8 cellular contexts compared by ENCODE assay signal in the genomic region with DNA sequence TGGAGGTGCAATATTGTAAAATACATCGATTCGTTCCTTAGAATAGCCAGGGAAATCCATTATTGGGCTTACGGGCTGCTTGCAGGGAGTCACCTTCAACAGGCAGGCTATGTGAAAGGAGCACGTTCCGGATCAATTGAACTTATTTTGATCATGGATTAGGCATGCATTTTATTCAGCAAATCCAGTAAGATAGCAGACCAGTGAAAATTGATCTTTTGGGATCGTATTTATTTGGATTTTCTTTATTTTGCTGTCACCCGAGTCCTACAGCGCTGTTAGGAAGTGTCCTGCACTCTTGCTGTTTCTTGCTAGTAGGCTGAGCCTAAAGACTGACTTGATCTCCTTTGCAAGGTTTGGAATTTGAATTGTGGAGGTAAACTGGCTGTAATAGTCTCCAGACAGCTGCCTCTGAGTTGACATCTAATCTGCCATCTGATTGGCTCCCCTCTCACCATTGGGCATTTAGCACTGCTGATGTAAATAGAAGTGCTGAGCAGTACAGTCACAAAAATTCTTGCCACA. TPM values are rescaled to one million over a fixed set of nuclear protein-coding genes. Genes with fewer than 3 reads are reported as not detected.
DNase-seq lines count a peak whose midpoint lies in the region; ATAC-seq and TF ChIP-seq lines count a peak whose summit lies in the region.

No MANE protein-coding gene starts in this region.

- H3K27me3 Mint-ChIP-seq in activated CD8-positive, alpha-beta T cell treated with anti-CD3 and anti-CD28 coated beads for 36 hours, result no peaks in the 10 kb centered on the region

- H3K36me3 Mint-ChIP-seq in activated CD8-positive, alpha-beta T cell treated with anti-CD3 and anti-CD28 coated beads for 36 hours (ENCODE audit: low read depth), result peaks cover 16% of the 10 kb centered on the region

- peak; percentile 38 for DNase-seq in DMS153 treated with DMSO at 0.1 percent for 48 hours (lab: John Stamatoyannopoulos, UW; ENCODE audit: unreplicated experiment)
- DNase-seq in HS-27A (ENCODE audit: low read depth), result peak; percentile 75
- DNase-seq in NCI-H82 (lab: John Stamatoyannopoulos, UW), result peak; percentile 95
- DNase-seq in activated CD8-positive, alpha-beta T cell treated with anti-CD3 and anti-CD28 coated beads for 36 hours, result peak; percentile 75
- peak; percentile 92 for DNase-seq in epidermal melanocyte (ENCODE audit: insufficient read length, low spot score)
- peak in 34 of 49 donors; percentile 10 to 84 (median 38) for DNase-seq in substantia nigra (lab: John Stamatoyannopoulos, UW)

- CTCF ChIA-PET in activated CD8-positive, alpha-beta T cell treated with anti-CD3 and anti-CD28 coated beads for 36 hours (lab: Charles Lee), result interaction anchor here (1.0 to 1.2 kb wide), 3 partner anchors 9 to 266 kb away, joined by 3 read pairs; no protein-coding TSS in a partner anchor

- H3K4me3 Mint-ChIP-seq in activated CD8-positive, alpha-beta T cell treated with anti-CD3 and anti-CD28 coated beads for 36 hours, result peak overlapping the region; percentile 84

- intact Hi-C loops in activated CD8-positive, alpha-beta T cell treated with anti-CD3 and anti-CD28 coated beads for 36 hours (cut with micrococcal nuclease), result loop anchor here (5.0 to 10.0 kb wide), 2 partner anchors 77 to 105 kb away; no protein-coding TSS in a partner anchor

- peaks cover 32% of the 10 kb centered on the region for H3K4me1 Mint-ChIP-seq in activated CD8-positive, alpha-beta T cell treated with anti-CD3 and anti-CD28 coated beads for 36 hours (ENCODE audit: low read depth)

- POLR2A ChIA-PET in activated CD8-positive, alpha-beta T cell treated with anti-CD3 and anti-CD28 coated beads for 36 hours (lab: Charles Lee), result interaction anchor here (0.6 to 3.4 kb wide), 4 partner anchors 8 to 241 kb away, joined by 3 to 32 read pairs (median 9); no protein-coding TSS in a partner anchor

- no peak for TF ChIP-seq CTCF in activated CD8-positive, alpha-beta T cell treated with anti-CD3 and anti-CD28 coated beads for 36 hours (IDR thresholded peaks at IDR 0.05)

- peak overlapping the region; percentile 70 for H3K4me3 ChIP-seq in mesodermal cell (ENCODE audit: extremely low read depth, insufficient read depth, low read length, poor library complexity, severe bottlenecking)

- 0 to 2% methylated on average over 7 to 8 of the region's 8 CpGs for WGBS in mesodermal cell (ENCODE audit: insufficient coverage in 2 of 2), 2 experiments

- peaks cover 7% of the 10 kb centered on the region for H3K36me3 ChIP-seq in mesodermal cell (ENCODE audit: control insufficient read depth, insufficient read depth, low read length)

- no peaks in the 10 kb centered on the region for H3K9me3 Mint-ChIP-seq in activated CD8-positive, alpha-beta T cell treated with anti-CD3 and anti-CD28 coated beads for 36 hours

- no peaks in the 10 kb centered on the region for H3K9me3 ChIP-seq in mesodermal cell (ENCODE audit: control insufficient read depth, low read length)

- peak overlapping the region; percentile 92 for H3K27ac Mint-ChIP-seq in activated CD8-positive, alpha-beta T cell treated with anti-CD3 and anti-CD28 coated beads for 36 hours

- ATAC-seq in GM21381 (IDR thresholded peaks at IDR 0.05; ENCODE audit: unreplicated experiment), result peak; percentile 33
- ATAC-seq in activated CD8-positive, alpha-beta T cell treated with anti-CD3 and anti-CD28 coated beads for 36 hours, result peak; percentile 68

- H3K27ac ChIP-seq in mesodermal cell (ENCODE audit: low read depth, low read length, severe bottlenecking) (peak overlapping the region; percentile 76), substantia nigra (ENCODE audit: low read depth, low read length, poor library complexity, severe bottlenecking) (peak overlapping the region; percentile 96)

- H3K4me1 ChIP-seq in mesodermal cell (ENCODE audit: control insufficient read depth, insufficient read depth, low read length, poor library complexity, severe bottlenecking), result peaks cover 11% of the 10 kb centered on the region

RNA-seq across cellular contexts. Expression of gene ARID1B, which starts 3.0 kb away (rescaled TPM):
- 10 to 100 TPM; 36.9 to 38.9 TPM for total RNA-seq in activated CD8-positive, alpha-beta T cell treated with anti-CD3 and anti-CD28 coated beads for 36 hours
- 45.9 TPM for polyA plus RNA-seq in mesodermal cell (2013, experiment 1 of 2)
- 43.6 TPM for polyA plus RNA-seq in mesodermal cell (2013, experiment 2 of 2)

Comparison
In these comparisons a context has a peak if more than half of its experiments do, and no peak if none do; other contexts are left out.
1. Peak in every context shown above with its lines: DNase-seq, ATAC-seq, H3K4me3 ChIP-seq and H3K27ac ChIP-seq.
2. DNase-seq: peak in every context shown above with its lines; median percentile 95 in NCI-H82; 92 in epidermal melanocyte; 75 in HS-27A; 75 in activated CD8-positive, alpha-beta T cell treated with anti-CD3 and anti-CD28 coated beads for 36 hours; 38 in DMS153 treated with DMSO at 0.1 percent for 48 hours; 38 in substantia nigra.